In the genomic region with DNA sequence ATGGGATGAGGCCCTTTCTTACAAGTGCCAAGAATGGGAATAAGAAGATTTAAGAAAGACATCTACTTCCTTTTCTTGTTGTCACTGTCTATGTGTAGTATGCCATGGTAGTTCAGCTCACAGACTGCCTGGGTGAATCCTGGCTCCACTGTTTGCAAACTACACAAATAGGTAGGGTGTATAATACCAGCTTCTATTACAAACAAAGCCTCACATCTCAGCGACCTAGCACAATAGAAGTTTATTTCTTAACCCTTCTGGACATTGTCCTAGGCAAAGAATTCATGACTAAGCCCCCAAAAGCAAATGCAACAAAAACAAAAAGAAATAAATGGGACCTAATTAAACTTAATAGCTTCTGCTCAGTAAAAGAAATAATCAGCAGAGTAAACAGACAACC, we compare ENCODE assay signal across 23 cellular contexts.
"Had no signal": no experiment of that assay in that cellular context is flagged by ENCODE, and none has a peak within 500 bp of the region (broad histone marks: within the 10 kb centered on the region; RNA-seq: fewer than 3 reads in every experiment).

No MANE protein-coding gene starts in this region.

- ATAC-seq: activated T-cell treated with anti-CD3 and anti-CD28 coated beads, Interleukin-2, amount 50 U/mL, for 4 hours; activated T-helper 17 cell treated with anti-CD3 and anti-CD28 coated beads, Interleukin-2, amount 50 U/mL, for 72 hours; PC-3; T-helper 17 cell had no signal

- FAIRE-seq: astrocyte, RCC 7860, TTC549 had no signal

- DNase-seq: activated CD4-positive, alpha-beta memory T cell treated with anti-CD3 and anti-CD28 coated beads for 36 hours; activated CD4-positive, alpha-beta T cell treated with anti-CD3 and anti-CD28 coated beads, Interleukin-2, amount 10 ng/mL, durations not matched to agents 7 days and 5 days; activated CD4-positive, CD25-positive, alpha-beta regulatory T cell; activated CD8-positive, alpha-beta memory T cell treated with anti-CD3 and anti-CD28 coated beads for 24 hours; activated gamma-delta T cell; activated naive CD4-positive, alpha-beta T cell treated with anti-CD3 and anti-CD28 coated beads for 36 hours; activated T-cell treated with anti-CD3 and anti-CD28 coated beads, Interleukin-2, amount 50 U/mL, for 4 hours; amygdala; cortex of kidney; KBM-7; NCI-H1048; NCI-H1436 treated with DMSO at 0.1 percent for 48 hours; NCI-H2029; NCI-H446; NCI-H524; PC-3; SIG-M5; T-helper 17 cell; T1000 had no signal
